Comparison of ENCODE assay signal across 24 cellular contexts in the genomic region with DNA sequence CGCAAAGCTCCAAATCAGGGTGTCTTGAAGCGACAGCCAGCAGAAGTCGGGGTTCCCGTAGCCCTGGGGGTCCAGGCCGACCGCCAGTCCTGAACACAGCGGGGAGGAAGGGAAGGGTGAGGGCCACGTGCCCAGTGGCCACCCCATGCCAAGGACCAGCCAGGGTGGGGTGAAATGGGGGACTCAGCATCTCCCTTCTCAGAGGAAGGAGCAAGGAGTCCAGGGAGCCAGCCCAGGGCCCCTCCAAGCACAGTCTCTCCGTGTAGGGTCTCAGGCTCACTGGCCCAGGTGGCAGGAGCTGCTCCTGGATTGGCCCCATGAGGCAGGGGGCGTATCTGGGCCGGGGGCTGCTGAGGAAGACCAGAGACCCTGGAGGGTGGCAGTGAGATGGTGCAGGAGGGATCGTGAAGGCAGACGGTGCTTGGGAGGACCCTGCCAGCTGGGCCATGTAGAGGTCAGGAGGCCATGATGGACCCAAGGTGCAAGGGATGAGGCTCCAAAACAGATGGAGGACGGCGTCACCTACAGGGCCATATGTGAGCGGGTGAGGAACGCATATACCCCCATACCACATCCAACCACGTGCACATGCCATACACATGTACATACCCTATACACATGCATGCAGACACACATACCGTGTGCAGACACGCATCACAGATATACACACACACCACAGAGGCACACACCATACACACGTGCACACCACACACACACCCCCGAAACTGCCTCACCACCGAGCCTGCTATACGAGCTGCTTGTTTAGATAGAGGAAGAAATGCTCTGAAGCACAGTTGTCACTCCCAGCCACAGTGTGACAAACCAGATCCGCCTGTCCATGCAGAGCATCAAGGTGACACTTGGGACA. TPM values are rescaled to one million over a fixed set of nuclear protein-coding genes. Genes with fewer than 3 reads are reported as not detected.
DNase-seq lines count a peak whose midpoint lies in the region; ATAC-seq and TF ChIP-seq lines count a peak whose summit lies in the region.
"Had no signal": no experiment of that assay in that cellular context is flagged by ENCODE, and none has a peak within 500 bp of the region (broad histone marks: within the 10 kb centered on the region; RNA-seq: fewer than 3 reads in every experiment).

No MANE protein-coding gene starts in this region.

- H3K4me3 Mint-ChIP-seq in CD4-positive, alpha-beta memory T cell: peak overlapping the region in 5 of 8 donors; percentile 7 to 65 (median 41)
- H3K4me3 Mint-ChIP-seq in IgD-negative memory B cell (peak overlapping the region in 1 of 4 donors; percentile 38), natural killer cell (peak overlapping the region; percentile 66)
- H3K4me3 Mint-ChIP-seq: activated T-cell treated with anti-CD3 and anti-CD28 coated beads, Interleukin-2, amount 50 U/mL, for 72 hours; CD14-positive monocyte; T-helper 1 cell treated with Interleukin-12 subunit alpha and Interleukin-12 subunit beta and Interleukin-4 antibody, amounts not matched to agents 30 μg/mL and 1 μg/mL, for 36 hours had no signal

- no peak overlapping the region for H3K27ac ChIP-seq in CD4-positive, alpha-beta memory T cell (ENCODE audit: low read depth, low read length)
- H3K27ac ChIP-seq: thoracic aorta had no signal

- CTCF ChIA-PET in CD4-positive, alpha-beta memory T cell (lab: Charles Lee; ENCODE audit: partially characterized antibody): interaction anchor here (1.5 to 4.8 kb wide), 2 partner anchors 15 to 171 kb away, joined by 3 to 70 read pairs; no protein-coding TSS in a partner anchor

- peaks cover 0 to 4% (median 0%) of the 10 kb centered on the region in 8 donors for H3K9me3 Mint-ChIP-seq in CD4-positive, alpha-beta memory T cell
- H3K9me3 Mint-ChIP-seq in IgD-negative memory B cell (no peaks in the 10 kb centered on the region), natural killer cell (peaks cover 0 to 5% of the 10 kb centered on the region in 2 donors)
- H3K9me3 Mint-ChIP-seq: activated T-cell treated with anti-CD3 and anti-CD28 coated beads, Interleukin-2, amount 50 U/mL, for 72 hours; T-helper 1 cell treated with Interleukin-12 subunit alpha and Interleukin-12 subunit beta and Interleukin-4 antibody, amounts not matched to agents 30 μg/mL and 1 μg/mL, for 36 hours had no signal

- peak overlapping the region in 4 of 7 donors; percentile 18 to 86 (median 84) for H3K27ac Mint-ChIP-seq in CD4-positive, alpha-beta memory T cell
- H3K27ac Mint-ChIP-seq in IgD-negative memory B cell (peak overlapping the region in 2 of 3 donors; percentile 61 to 63), natural killer cell (peak overlapping the region; percentile 90 to 92)
- H3K27ac Mint-ChIP-seq: activated T-cell treated with anti-CD3 and anti-CD28 coated beads, Interleukin-2, amount 50 U/mL, for 72 hours; CD14-positive monocyte; T-helper 1 cell treated with Interleukin-12 subunit alpha and Interleukin-12 subunit beta and Interleukin-4 antibody, amounts not matched to agents 30 μg/mL and 1 μg/mL, for 36 hours had no signal

- peaks cover 0 to 7% of the 10 kb centered on the region in 2 donors for H3K27me3 Mint-ChIP-seq in CD4-positive, alpha-beta memory T cell
- H3K27me3 Mint-ChIP-seq in IgD-negative memory B cell (peaks cover 3% of the 10 kb centered on the region), natural killer cell (ENCODE audit: low read depth in 2 of 2) (peaks cover 0 to 5% of the 10 kb centered on the region in 2 donors)

- TF ChIP-seq CTCF in natural killer cell (IDR thresholded peaks at IDR 0.05): no peak

- H3K27me3 ChIP-seq in CD4-positive, alpha-beta memory T cell (ENCODE audit: insufficient read depth, low read length): no peaks in the 10 kb centered on the region
- H3K27me3 ChIP-seq: Peyer's patch had no signal

- intact Hi-C loops in CD4-positive, alpha-beta memory T cell (cut with micrococcal nuclease): no loop called here
- intact Hi-C loops in natural killer cell (cut with micrococcal nuclease): loop anchor here (2.0 kb wide), 2 partner anchors 35 to 63 kb away; no protein-coding TSS in a partner anchor

- no peaks in the 10 kb centered on the region for H3K36me3 Mint-ChIP-seq in CD4-positive, alpha-beta memory T cell
- H3K36me3 Mint-ChIP-seq in IgD-negative memory B cell (peaks cover 2% of the 10 kb centered on the region), natural killer cell (no peaks in the 10 kb centered on the region)
- H3K36me3 Mint-ChIP-seq: CD14-positive monocyte had no signal

- no peak for DNase-seq in CD4-positive, alpha-beta memory T cell
- DNase-seq in natural killer cell (no peak), A172 (ENCODE audit: low spot score) (no peak), RKO (ENCODE audit: low spot score) (no peak), activated gamma-delta T cell (lab: John Stamatoyannopoulos, UW) (no peak)
- DNase-seq: activated naive CD4-positive, alpha-beta T cell treated with anti-CD3 and anti-CD28 coated beads, Interleukin-2, amount 50 U/mL, for 16 hours; activated T-cell treated with anti-CD3 and anti-CD28 coated beads, Interleukin-2, amount 50 U/mL, for 72 hours; amygdala; caudate nucleus; GOT3; KBM-7; kidney glomerular epithelial cell; mammary epithelial cell; MV-4-11; occipital lobe; Peyer's patch; stimulated activated naive CD4-positive, alpha-beta T cell had no signal

- peaks cover 44% of the 10 kb centered on the region for H3K4me1 ChIP-seq in CD4-positive, alpha-beta memory T cell (ENCODE audit: insufficient read depth, low read length)

- no peaks in the 10 kb centered on the region for H3K9me3 ChIP-seq in CD4-positive, alpha-beta memory T cell (ENCODE audit: control insufficient read depth in 1 of 2, low read length in 2 of 2)
- H3K9me3 ChIP-seq: Peyer's patch, thoracic aorta had no signal

- POLR2A ChIA-PET in CD4-positive, alpha-beta memory T cell (lab: Charles Lee; ENCODE audit: partially characterized antibody): interaction anchor here (1.1 kb wide), 1 partner anchor 34 kb away, joined by 4 read pairs; a partner anchor contains a TSS

- ATAC-seq in esophagus mucosa (peak; percentile 33), natural killer cell (peak in 2 of 3 donors; percentile 6 to 28), GM18907 (IDR thresholded peaks at IDR 0.05; ENCODE audit: unreplicated experiment) (no peak)

- peaks cover 24 to 45% (median 35%) of the 10 kb centered on the region in 4 donors for H3K4me1 Mint-ChIP-seq in CD4-positive, alpha-beta memory T cell
- H3K4me1 Mint-ChIP-seq in IgD-negative memory B cell: peaks cover 0 to 7% (median 7%) of the 10 kb centered on the region in 3 donors
- peaks cover 51 to 71% of the 10 kb centered on the region in 2 donors for H3K4me1 Mint-ChIP-seq in natural killer cell

- H3K36me3 ChIP-seq in CD4-positive, alpha-beta memory T cell (ENCODE audit: insufficient read depth, low read length): no peaks in the 10 kb centered on the region
- H3K36me3 ChIP-seq: Peyer's patch, thoracic aorta had no signal

- H3K4me3 ChIP-seq in CD4-positive, alpha-beta memory T cell (ENCODE audit: low read length in 2 of 2): no peak overlapping the region
- H3K4me3 ChIP-seq: Peyer's patch, smooth muscle cell, thoracic aorta had no signal

RNA-seq across cellular contexts. Expression of a gene that starts 34.4 kb away (rescaled TPM):
- 10 to 100 TPM; 79.9 to 93.0 TPM for total RNA-seq in CD4-positive, alpha-beta memory T cell
- 10 to 100 TPM; 14.5 to 17.2 TPM for polyA plus RNA-seq in CD4-positive, alpha-beta memory T cell
- polyA plus RNA-seq in IgD-negative memory B cell: 22.1 TPM
- total RNA-seq in esophagus mucosa (19.8 TPM), natural killer cell (10 to 100 TPM; 54.5 to 77.9 (median 58.4) TPM)
- 20.6 and 33.6 TPM in 2 replicates for total RNA-seq in A172 (2014; rRNA removed; shearing (Covaris generic))
